Comparison of ENCODE assay signal across 10 cellular contexts in the genomic region with DNA sequence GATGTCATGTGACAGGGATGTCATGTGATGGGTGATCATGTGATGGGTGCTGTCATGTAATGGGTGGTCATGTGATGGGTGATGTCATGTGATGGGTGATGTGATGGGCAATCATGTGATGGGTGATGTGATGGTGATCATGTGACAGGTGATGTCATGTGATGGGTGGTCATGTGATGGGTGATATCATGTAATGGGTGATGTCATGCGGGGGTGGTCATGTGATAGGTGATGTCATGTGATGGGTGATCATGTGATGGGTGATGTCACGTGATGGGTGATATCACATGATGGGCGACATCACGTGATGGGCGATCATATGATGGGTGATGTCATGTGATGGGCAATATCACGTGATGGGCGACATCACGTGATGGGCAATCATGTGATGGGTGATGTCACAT. TPM values are rescaled to one million over a fixed set of nuclear protein-coding genes. Genes with fewer than 3 reads are reported as not detected.
DNase-seq lines count a peak whose midpoint lies in the region; ATAC-seq, FAIRE-seq and TF ChIP-seq lines count a peak whose summit lies in the region.
"Had no signal": no experiment of that assay in that cellular context is flagged by ENCODE, and none has a peak within 500 bp of the region (broad histone marks: within the 10 kb centered on the region; RNA-seq: fewer than 3 reads in every experiment).

No MANE protein-coding gene starts in this region.

- ATAC-seq in CD8-positive, alpha-beta T cell, result peak; percentile 42
- peak; percentile 32 for ATAC-seq in naive thymus-derived CD4-positive, alpha-beta T cell
- ATAC-seq in GM21367 (IDR thresholded peaks at IDR 0.05; ENCODE audit: unreplicated experiment), result no peak

- no peaks in the 10 kb centered on the region for H3K36me3 Mint-ChIP-seq in CD8-positive, alpha-beta T cell
- H3K36me3 Mint-ChIP-seq in activated T-helper 2 cell treated with anti-CD3 and anti-CD28 coated beads, Interferon-gamma antibody, Interleukin-2, Interleukin-4, amounts not matched to agents 10 μg/mL and 5 μg/mL and 100 μg/mL, durations not matched to agents 14 hours and 24 hours and 36 hours (ENCODE audit: low read depth), result peaks cover 10% of the 10 kb centered on the region
- H3K36me3 Mint-ChIP-seq in naive thymus-derived CD4-positive, alpha-beta T cell, result peaks cover 0 to 15% (median 3%) of the 10 kb centered on the region in 5 donors

- H3K27me3 Mint-ChIP-seq in CD8-positive, alpha-beta T cell (ENCODE audit: low read depth), result peaks cover 16% of the 10 kb centered on the region
- peaks cover 8% of the 10 kb centered on the region for H3K27me3 Mint-ChIP-seq in activated T-helper 2 cell treated with anti-CD3 and anti-CD28 coated beads, Interferon-gamma antibody, Interleukin-2, Interleukin-4, amounts not matched to agents 10 μg/mL and 5 μg/mL and 100 μg/mL, durations not matched to agents 14 hours and 24 hours and 36 hours (ENCODE audit: low read depth)
- peaks cover 14 to 26% (median 22%) of the 10 kb centered on the region in 5 donors for H3K27me3 Mint-ChIP-seq in naive thymus-derived CD4-positive, alpha-beta T cell

- CTCF ChIA-PET in CD8-positive, alpha-beta T cell (lab: Charles Lee), result no interaction called here
- CTCF ChIA-PET in naive thymus-derived CD4-positive, alpha-beta T cell (lab: Charles Lee), result no interaction called here

- H3K27ac ChIP-seq in CD8-positive, alpha-beta T cell (ENCODE audit: low read depth, low read length), result no peak overlapping the region
- H3K27ac ChIP-seq in naive thymus-derived CD4-positive, alpha-beta T cell (ENCODE audit: low read depth, low read length), result no peak overlapping the region

- peak overlapping the region; percentile 90 for H3K27ac Mint-ChIP-seq in CD8-positive, alpha-beta T cell
- peak overlapping the region; percentile 92 for H3K27ac Mint-ChIP-seq in activated T-helper 2 cell treated with anti-CD3 and anti-CD28 coated beads, Interferon-gamma antibody, Interleukin-2, Interleukin-4, amounts not matched to agents 10 μg/mL and 5 μg/mL and 100 μg/mL, durations not matched to agents 14 hours and 24 hours and 36 hours
- H3K27ac Mint-ChIP-seq in naive thymus-derived CD4-positive, alpha-beta T cell, result peak overlapping the region in 8 of 9 donors; percentile 61 to 98 (median 90)

- intact Hi-C loops in CD8-positive, alpha-beta T cell (cut with DNase I, micrococcal nuclease), result no loop called here
- intact Hi-C loops in activated T-helper 2 cell treated with anti-CD3 and anti-CD28 coated beads, Interferon-gamma antibody, Interleukin-2, Interleukin-4, amounts not matched to agents 10 μg/mL and 5 μg/mL and 100 μg/mL, durations not matched to agents 14 hours and 24 hours and 36 hours (cut with micrococcal nuclease), result loop anchor here (5.0 kb wide), 1 partner anchor 232 kb away; no protein-coding TSS in a partner anchor
- intact Hi-C loops in naive thymus-derived CD4-positive, alpha-beta T cell (cut with micrococcal nuclease), result no loop called here

- DNase-seq in CD8-positive, alpha-beta T cell, result peak in 3 of 7 experiments; percentile 18 to 39 (median 39)
- DNase-seq in GM18507 (ENCODE audit: extremely low spot score, insufficient read length, low read depth) (no peak), medulla oblongata (ENCODE audit: extremely low spot score) (no peak), UCSD-AML1 (lab: John Stamatoyannopoulos, UW; ENCODE audit: unreplicated experiment) (no peak), AG08396 (ENCODE audit: low spot score) (no peak)
- no peak for DNase-seq in activated T-helper 2 cell treated with anti-CD3 and anti-CD28 coated beads, Interferon-gamma antibody, Interleukin-2, Interleukin-4, amounts not matched to agents 10 μg/mL and 5 μg/mL and 100 μg/mL, durations not matched to agents 14 hours and 24 hours and 36 hours (ENCODE audit: low spot score)
- peak in 1 of 9 donors; percentile 19 for DNase-seq in naive thymus-derived CD4-positive, alpha-beta T cell

- H3K27me3 ChIP-seq in CD8-positive, alpha-beta T cell (ENCODE audit: insufficient read depth, low read length), result no peaks in the 10 kb centered on the region
- H3K27me3 ChIP-seq in naive thymus-derived CD4-positive, alpha-beta T cell (ENCODE audit: control insufficient read depth in 2 of 2, insufficient read depth in 2 of 2, low read length in 2 of 2), result no peaks in the 10 kb centered on the region

- TF ChIP-seq CTCF in CD8-positive, alpha-beta T cell (IDR thresholded peaks at IDR 0.05), result no peak

- POLR2A ChIA-PET in CD8-positive, alpha-beta T cell (lab: Charles Lee), result no interaction called here
- POLR2A ChIA-PET in naive thymus-derived CD4-positive, alpha-beta T cell (lab: Charles Lee), result no interaction called here

- H3K4me3 Mint-ChIP-seq in CD8-positive, alpha-beta T cell, result no peak overlapping the region
- no peak overlapping the region for H3K4me3 Mint-ChIP-seq in activated T-helper 2 cell treated with anti-CD3 and anti-CD28 coated beads, Interferon-gamma antibody, Interleukin-2, Interleukin-4, amounts not matched to agents 10 μg/mL and 5 μg/mL and 100 μg/mL, durations not matched to agents 14 hours and 24 hours and 36 hours (ENCODE audit: low read depth)
- peak overlapping the region in 5 of 10 donors; percentile 34 to 68 (median 58) for H3K4me3 Mint-ChIP-seq in naive thymus-derived CD4-positive, alpha-beta T cell

- H3K4me1 Mint-ChIP-seq in CD8-positive, alpha-beta T cell (ENCODE audit: low read depth), result no peaks in the 10 kb centered on the region
- H3K4me1 Mint-ChIP-seq in activated T-helper 2 cell treated with anti-CD3 and anti-CD28 coated beads, Interferon-gamma antibody, Interleukin-2, Interleukin-4, amounts not matched to agents 10 μg/mL and 5 μg/mL and 100 μg/mL, durations not matched to agents 14 hours and 24 hours and 36 hours (ENCODE audit: low read depth), result peaks cover 31% of the 10 kb centered on the region
- peaks cover 0 to 10% (median 0%) of the 10 kb centered on the region in 7 donors for H3K4me1 Mint-ChIP-seq in naive thymus-derived CD4-positive, alpha-beta T cell

- no peaks in the 10 kb centered on the region for H3K36me3 ChIP-seq in CD8-positive, alpha-beta T cell (ENCODE audit: insufficient read depth, low read length)
- H3K36me3 ChIP-seq in naive thymus-derived CD4-positive, alpha-beta T cell (ENCODE audit: control insufficient read depth in 2 of 3, insufficient read depth in 3 of 3, low read length in 3 of 3), result no peaks in the 10 kb centered on the region

- no peaks in the 10 kb centered on the region for H3K9me3 ChIP-seq in CD8-positive, alpha-beta T cell (ENCODE audit: low read length)
- no peaks in the 10 kb centered on the region for H3K9me3 ChIP-seq in naive thymus-derived CD4-positive, alpha-beta T cell (ENCODE audit: control insufficient read depth in 2 of 3, low read length in 3 of 3)

- H3K4me3 ChIP-seq in CD8-positive, alpha-beta T cell (ENCODE audit: low read depth, low read length), result no peak overlapping the region
- H3K4me3 ChIP-seq in naive thymus-derived CD4-positive, alpha-beta T cell (ENCODE audit: low read length), result no peak overlapping the region

- peak; percentile 5 for FAIRE-seq in GM18507 (lab: Jason Lieb, UNC)

- H3K9me3 Mint-ChIP-seq in CD8-positive, alpha-beta T cell, result peaks cover 13% of the 10 kb centered on the region
- H3K9me3 Mint-ChIP-seq in activated T-helper 2 cell treated with anti-CD3 and anti-CD28 coated beads, Interferon-gamma antibody, Interleukin-2, Interleukin-4, amounts not matched to agents 10 μg/mL and 5 μg/mL and 100 μg/mL, durations not matched to agents 14 hours and 24 hours and 36 hours, result peaks cover 25% of the 10 kb centered on the region
- peaks cover 8 to 28% (median 16%) of the 10 kb centered on the region in 11 donors for H3K9me3 Mint-ChIP-seq in naive thymus-derived CD4-positive, alpha-beta T cell

- H3K4me1 ChIP-seq in CD8-positive, alpha-beta T cell (ENCODE audit: insufficient read depth, low read length), result no peaks in the 10 kb centered on the region
- H3K4me1 ChIP-seq in naive thymus-derived CD4-positive, alpha-beta T cell (ENCODE audit: control insufficient read depth in 2 of 2, insufficient read depth in 2 of 2, low read length in 2 of 2), result no peaks in the 10 kb centered on the region

RNA-seq across cellular contexts. Expression of gene CD300LB, which starts 16.6 kb away (rescaled TPM):
- total RNA-seq in CD8-positive, alpha-beta T cell, result not detected
- total RNA-seq in activated T-helper 2 cell treated with anti-CD3 and anti-CD28 coated beads, Interferon-gamma antibody, Interleukin-2, Interleukin-4, amounts not matched to agents 10 μg/mL and 5 μg/mL and 100 μg/mL, durations not matched to agents 14 hours and 24 hours and 36 hours, result not detected in 2 replicates
- total RNA-seq in naive thymus-derived CD4-positive, alpha-beta T cell, result 10 to 100 TPM in 1 of 5 experiments, 1 to 10 TPM in 1, under 1 TPM in 2, not detected in 1; 0.27 to 23.9 (median 2.0) TPM
- not detected for polyA plus RNA-seq in naive thymus-derived CD4-positive, alpha-beta T cell
- total RNA-seq: renal cortical epithelial cell had no signal

RNA-seq across cellular contexts. Expression of gene CD300C, which starts 31.3 kb away (rescaled TPM):
- not detected for total RNA-seq in CD8-positive, alpha-beta T cell
- total RNA-seq in activated T-helper 2 cell treated with anti-CD3 and anti-CD28 coated beads, Interferon-gamma antibody, Interleukin-2, Interleukin-4, amounts not matched to agents 10 μg/mL and 5 μg/mL and 100 μg/mL, durations not matched to agents 14 hours and 24 hours and 36 hours, result 0.32 TPM in 1 of 2 replicates, not detected in the other
- 10 to 100 TPM in 1 of 5 experiments, 1 to 10 TPM in 1, under 1 TPM in 3; 0.22 to 20.5 (median 0.58) TPM for total RNA-seq in naive thymus-derived CD4-positive, alpha-beta T cell
- not detected for polyA plus RNA-seq in naive thymus-derived CD4-positive, alpha-beta T cell

RNA-seq across cellular contexts. Expression of gene CD300A, which starts 48.2 kb away (rescaled TPM):
- 1 to 10 TPM; 3.6 to 4.5 TPM for total RNA-seq in CD8-positive, alpha-beta T cell
- total RNA-seq in activated T-helper 2 cell treated with anti-CD3 and anti-CD28 coated beads, Interferon-gamma antibody, Interleukin-2, Interleukin-4, amounts not matched to agents 10 μg/mL and 5 μg/mL and 100 μg/mL, durations not matched to agents 14 hours and 24 hours and 36 hours, result 16.6 and 16.7 TPM in 2 replicates
- total RNA-seq in naive thymus-derived CD4-positive, alpha-beta T cell, result 10 to 100 TPM in 2 of 5 experiments, 1 to 10 TPM in 3; 5.0 to 52.4 (median 6.8) TPM
- 1 to 10 TPM; 5.8 to 9.5 TPM for polyA plus RNA-seq in naive thymus-derived CD4-positive, alpha-beta T cell

RNA-seq across cellular contexts. Expression of gene CD300H, which starts 52.7 kb away (rescaled TPM):
- not detected for total RNA-seq in CD8-positive, alpha-beta T cell
- total RNA-seq in activated T-helper 2 cell treated with anti-CD3 and anti-CD28 coated beads, Interferon-gamma antibody, Interleukin-2, Interleukin-4, amounts not matched to agents 10 μg/mL and 5 μg/mL and 100 μg/mL, durations not matched to agents 14 hours and 24 hours and 36 hours, result not detected in 2 replicates
- total RNA-seq in naive thymus-derived CD4-positive, alpha-beta T cell, result 10 to 100 TPM in 1 of 5 experiments, under 1 TPM in 1, not detected in 3; 0.72 to 18.3 TPM
- not detected for polyA plus RNA-seq in naive thymus-derived CD4-positive, alpha-beta T cell
- total RNA-seq: renal cortical epithelial cell, temporal lobe had no signal
